ENCODE assay signal across 29 cellular contexts in genomic region chr19:16157601-16158000, GRCh38. TPM values are rescaled to one million over a fixed set of nuclear protein-coding genes. Genes with fewer than 3 reads are reported as not detected.
DNase-seq lines count a peak whose midpoint lies in the region; ATAC-seq and TF ChIP-seq lines count a peak whose summit lies in the region.
"Had no signal": no experiment of that assay in that cellular context is flagged by ENCODE, and none has a peak within 500 bp of the region (broad histone marks: within the 10 kb centered on the region; RNA-seq: fewer than 3 reads in every experiment).

No MANE protein-coding gene starts in this region.

- POLR2A ChIA-PET in CD4-positive, alpha-beta T cell (lab: Charles Lee) = interaction anchor here (1.3 kb wide), 1 partner anchor 14 kb away, joined by 4 read pairs; the partner anchor contains the start of gene HSH2D
- POLR2A ChIA-PET in activated B cell treated with CpG ODN at 0.5 μM for 24 hours (lab: Charles Lee) = interaction anchor here (0.7 to 10.3 kb wide), 8 partner anchors 8 to 87 kb away, joined by 3 to 154 read pairs (median 8); partner anchors contain the start of genes HSH2D and RAB8A

- H3K4me3 Mint-ChIP-seq in CD4-positive, alpha-beta T cell = no peak overlapping the region
- H3K4me3 Mint-ChIP-seq in activated B cell treated with CpG ODN at 0.5 μM for 24 hours = no peak overlapping the region
- H3K4me3 Mint-ChIP-seq: GM23338, H9, T-cell had no signal

- H3K4me1 ChIP-seq in BLaER1 = peaks cover 33% of the 10 kb centered on the region
- H3K4me1 ChIP-seq in right lobe of liver = no peaks in the 10 kb centered on the region
- no peaks in the 10 kb centered on the region for H3K4me1 ChIP-seq in hepatocyte (ENCODE audit: insufficient read depth)

- 0 out of 2 replicates have a peak overlapping the region, but pooled peaks have one; percentile 15 for H3K9ac ChIP-seq in BLaER1

- no peaks in the 10 kb centered on the region for H3K9me2 ChIP-seq in hepatocyte (replicated peaks; ENCODE audit: insufficient read depth)

- TF ChIP-seq POLR2A in right lobe of liver (IDR thresholded peaks at IDR 0.05) = no peak

- peaks cover 56% of the 10 kb centered on the region for H3K36me3 Mint-ChIP-seq in CD4-positive, alpha-beta T cell (ENCODE audit: low read depth)
- H3K36me3 Mint-ChIP-seq in activated B cell treated with CpG ODN at 0.5 μM for 24 hours (ENCODE audit: low read depth) = peaks cover 60% of the 10 kb centered on the region

- H2AFZ ChIP-seq in hepatocyte = no peak overlapping the region
- H2AFZ ChIP-seq: GM23338 had no signal

- intact Hi-C loops in CD4-positive, alpha-beta T cell (cut with DNase I, micrococcal nuclease) = no loop called here
- intact Hi-C loops in activated B cell treated with CpG ODN at 0.5 μM for 24 hours (cut with micrococcal nuclease) (no loop called here), right lobe of liver (cut with DNase I) (no loop called here)

- H3K4me3 ChIP-seq in BLaER1 (no peak overlapping the region), right lobe of liver (no peak overlapping the region), hepatocyte (no peak overlapping the region)
- H3K4me3 ChIP-seq: GM23338 had no signal

- H3K27me3 ChIP-seq in BLaER1 = no peaks in the 10 kb centered on the region
- H3K27me3 ChIP-seq in CD4-positive, alpha-beta T cell (ENCODE audit: control insufficient read depth, insufficient read depth, low read length) = no peaks in the 10 kb centered on the region
- H3K27me3 ChIP-seq in right lobe of liver = no peaks in the 10 kb centered on the region
- H3K27me3 ChIP-seq in hepatocyte = no peaks in the 10 kb centered on the region

- H3K27me3 Mint-ChIP-seq in CD4-positive, alpha-beta T cell = no peaks in the 10 kb centered on the region
- no peaks in the 10 kb centered on the region for H3K27me3 Mint-ChIP-seq in activated B cell treated with CpG ODN at 0.5 μM for 24 hours
- H3K27me3 Mint-ChIP-seq: CD4-positive, CD25-positive, alpha-beta regulatory T cell; T-cell had no signal

- CTCF ChIA-PET in CD4-positive, alpha-beta T cell (lab: Charles Lee) = interaction anchor here (0.6 kb wide), 1 partner anchor 91 kb away, joined by 5 read pairs; no protein-coding TSS in a partner anchor
- CTCF ChIA-PET in activated B cell treated with CpG ODN at 0.5 μM for 24 hours (lab: Charles Lee) = interaction anchor here (0.5 kb wide), 1 partner anchor 27 kb away, joined by 3 read pairs; no protein-coding TSS in a partner anchor

- no peaks in the 10 kb centered on the region for H3K4me1 Mint-ChIP-seq in CD4-positive, alpha-beta T cell (ENCODE audit: low read depth)
- peaks cover 43% of the 10 kb centered on the region for H3K4me1 Mint-ChIP-seq in activated B cell treated with CpG ODN at 0.5 μM for 24 hours
- H3K4me1 Mint-ChIP-seq: GM23338, H9 had no signal

- H3K36me3 ChIP-seq in BLaER1 = peaks cover 51% of the 10 kb centered on the region
- no peaks in the 10 kb centered on the region for H3K36me3 ChIP-seq in right lobe of liver
- no peaks in the 10 kb centered on the region for H3K36me3 ChIP-seq in hepatocyte (replicated peaks; ENCODE audit: insufficient read depth, low read depth)

- H3K27ac Mint-ChIP-seq in CD4-positive, alpha-beta T cell = peak overlapping the region; percentile 17
- peak overlapping the region; percentile 18 for H3K27ac Mint-ChIP-seq in activated B cell treated with CpG ODN at 0.5 μM for 24 hours
- H3K27ac Mint-ChIP-seq: GM23338, H9, T-cell had no signal

- ATAC-seq in CD4-positive, alpha-beta T cell (ENCODE audit: poor library complexity) = no peak
- no peak for ATAC-seq in activated B cell treated with CpG ODN at 0.5 μM for 24 hours (ENCODE audit: low read depth)
- ATAC-seq in right lobe of liver = peak in 3 of 4 donors; percentile 24 to 58 (median 28)
- ATAC-seq: GM23338, T-cell had no signal

- WGBS in right lobe of liver (ENCODE audit: insufficient coverage, low coverage, low lambda C conversion rate, missing lambda C conversion rate) = 50% methylated on average over 3 of the region's 10 CpGs
- 90% methylated on average over 10 of the region's 10 CpGs for WGBS in hepatocyte (ENCODE audit: low lambda C conversion rate, missing lambda C conversion rate)

- no peaks in the 10 kb centered on the region for H3K79me2 ChIP-seq in hepatocyte

- H3K4me2 ChIP-seq in BLaER1 (peak overlapping the region; percentile 66), hepatocyte (no peak overlapping the region)
- H3K4me2 ChIP-seq: GM23338 had no signal

- H3K9me3 ChIP-seq in BLaER1 = no peaks in the 10 kb centered on the region
- H3K9me3 ChIP-seq in CD4-positive, alpha-beta T cell (ENCODE audit: control insufficient read depth, low read length) = no peaks in the 10 kb centered on the region
- H3K9me3 ChIP-seq in right lobe of liver = no peaks in the 10 kb centered on the region
- no peaks in the 10 kb centered on the region for H3K9me3 ChIP-seq in hepatocyte (ENCODE audit: low read depth)

- no peaks in the 10 kb centered on the region for H4K20me1 ChIP-seq in BLaER1
- no peaks in the 10 kb centered on the region for H4K20me1 ChIP-seq in hepatocyte (ENCODE audit: insufficient read depth, poor library complexity, severe bottlenecking)

- DNase-seq in CD4-positive, alpha-beta T cell = no peak
- DNase-seq in activated B cell treated with CpG ODN at 0.5 μM for 24 hours (no peak), right lobe of liver (peak in 1 of 3 donors; percentile 62), hepatocyte (ENCODE audit: low spot score) (no peak), Kasumi-1 (lab: John Stamatoyannopoulos, UW) (no peak), COR-L47 (lab: John Stamatoyannopoulos, UW) (no peak)
- DNase-seq in activated CD4-positive, alpha-beta T cell treated with anti-CD3 and anti-CD28 coated beads, Interleukin-2, amount 50 U/mL, for 48 hours = no peak
- DNase-seq: CD4-positive, CD25-positive, alpha-beta regulatory T cell; DMS53; H9; KBM-7; NCI-H1092 treated with DMSO at 0.1 percent for 48 hours; NCI-H1436; NCI-H187; NCI-H2081 treated with DMSO at 0.1 percent for 48 hours; NCI-H2171; NCI-H226; NCI-H510A; NCI-H69; Right ventricle myocardium superior; RPMI8226; T-cell had no signal

- TF ChIP-seq CTCF in CD4-positive, alpha-beta T cell (IDR thresholded peaks at IDR 0.05) = no peak
- TF ChIP-seq CTCF in activated B cell treated with CpG ODN at 0.5 μM for 24 hours (IDR thresholded peaks at IDR 0.05) (no peak), right lobe of liver (IDR thresholded peaks at IDR 0.05) (no peak), hepatocyte (IDR thresholded peaks at IDR 0.05; ENCODE audit: poor library complexity) (no peak)

- H3K9me3 Mint-ChIP-seq in CD4-positive, alpha-beta T cell = no peaks in the 10 kb centered on the region
- no peaks in the 10 kb centered on the region for H3K9me3 Mint-ChIP-seq in activated B cell treated with CpG ODN at 0.5 μM for 24 hours
- H3K9me3 Mint-ChIP-seq: CD4-positive, CD25-positive, alpha-beta regulatory T cell; H9; T-cell had no signal

- H3K27ac ChIP-seq in BLaER1 (peak overlapping the region; percentile 61), right lobe of liver (no peak overlapping the region), hepatocyte (no peak overlapping the region)
- H3K27ac ChIP-seq in CD4-positive, alpha-beta T cell (ENCODE audit: low read depth, low read length) = no peak overlapping the region

RNA-seq across cellular contexts. Expression of gene HSH2D, which starts 14.1 kb away (rescaled TPM):
- 10 to 100 TPM; 46.0 to 46.9 TPM for total RNA-seq in CD4-positive, alpha-beta T cell
- total RNA-seq in activated B cell treated with CpG ODN at 0.5 μM for 24 hours = 172 and 191 TPM in 2 replicates
- total RNA-seq in right lobe of liver = 1 to 10 TPM in 1 of 6 experiments, under 1 TPM in 5; 0.26 to 1.7 (median 0.48) TPM
- 4.0 and 6.1 TPM in 2 replicates for total RNA-seq in hepatocyte
- 3.5 and 3.7 TPM in 2 replicates for polyA plus RNA-seq in hepatocyte
- total RNA-seq: A673, Daoy, G401, HT1080, SK-MEL-5 had no signal

RNA-seq across cellular contexts. Expression of gene CIB3, which starts 15.7 kb away (rescaled TPM):
- total RNA-seq in CD4-positive, alpha-beta T cell = not detected
- total RNA-seq in activated B cell treated with CpG ODN at 0.5 μM for 24 hours (not detected in 2 replicates), right lobe of liver (not detected), hepatocyte (not detected in 2 replicates)
- polyA plus RNA-seq in hepatocyte = not detected in 2 replicates
- total RNA-seq: A673; CD4-positive, CD25-positive, alpha-beta regulatory T cell; Daoy; G401; GM23338; H9; HT1080; Right ventricle myocardium superior; SK-MEL-5; T-cell had no signal
- polyA plus RNA-seq: CD4-positive, CD25-positive, alpha-beta regulatory T cell; GM23338 had no signal

RNA-seq across cellular contexts. Expression of gene FAM32A, which starts 27.6 kb away (rescaled TPM):
- total RNA-seq in CD4-positive, alpha-beta T cell = 10 to 100 TPM; 44.5 to 50.3 TPM
- total RNA-seq in activated B cell treated with CpG ODN at 0.5 μM for 24 hours (52.2 and 53.5 TPM in 2 replicates), right lobe of liver (10 to 100 TPM; 32.1 to 65.8 (median 37.5) TPM), hepatocyte (132 and 133 TPM in 2 replicates)
- 144 and 154 TPM in 2 replicates for polyA plus RNA-seq in hepatocyte

RNA-seq across cellular contexts. Expression of gene AP1M1, which starts 40.1 kb away (rescaled TPM):
- 10 to 100 TPM; 52.1 to 58.3 TPM for total RNA-seq in CD4-positive, alpha-beta T cell
- 82.6 and 87.5 TPM in 2 replicates for total RNA-seq in activated B cell treated with CpG ODN at 0.5 μM for 24 hours
- 100 to 1,000 TPM in 1 of 6 experiments, 10 to 100 TPM in 5; 44.5 to 102 (median 62.5) TPM for total RNA-seq in right lobe of liver
- 56.3 and 56.7 TPM in 2 replicates for total RNA-seq in hepatocyte
- 92.6 and 93.3 TPM in 2 replicates for polyA plus RNA-seq in hepatocyte

RNA-seq across cellular contexts. Expression of gene RAB8A, which starts 45.9 kb away (rescaled TPM):
- total RNA-seq in CD4-positive, alpha-beta T cell = 10 to 100 TPM; 74.9 to 79.0 TPM
- total RNA-seq in activated B cell treated with CpG ODN at 0.5 μM for 24 hours = 157 and 171 TPM in 2 replicates
- total RNA-seq in right lobe of liver = 10 to 100 TPM; 59.5 to 88.4 (median 72.5) TPM
- 60.2 and 77.0 TPM in 2 replicates for total RNA-seq in hepatocyte
- polyA plus RNA-seq in hepatocyte = 84.4 and 89.5 TPM in 2 replicates

Comparison
In these comparisons a context has a peak if more than half of its experiments do, and no peak if none do; other contexts are left out.
1. ATAC-seq: peak in right lobe of liver (3 of 4); none in CD4-positive, alpha-beta T cell (single experiment) and activated B cell treated with CpG ODN at 0.5 μM for 24 hours (single experiment).